Comparison of ENCODE assay signal across 18 cellular contexts in the genomic region with DNA sequence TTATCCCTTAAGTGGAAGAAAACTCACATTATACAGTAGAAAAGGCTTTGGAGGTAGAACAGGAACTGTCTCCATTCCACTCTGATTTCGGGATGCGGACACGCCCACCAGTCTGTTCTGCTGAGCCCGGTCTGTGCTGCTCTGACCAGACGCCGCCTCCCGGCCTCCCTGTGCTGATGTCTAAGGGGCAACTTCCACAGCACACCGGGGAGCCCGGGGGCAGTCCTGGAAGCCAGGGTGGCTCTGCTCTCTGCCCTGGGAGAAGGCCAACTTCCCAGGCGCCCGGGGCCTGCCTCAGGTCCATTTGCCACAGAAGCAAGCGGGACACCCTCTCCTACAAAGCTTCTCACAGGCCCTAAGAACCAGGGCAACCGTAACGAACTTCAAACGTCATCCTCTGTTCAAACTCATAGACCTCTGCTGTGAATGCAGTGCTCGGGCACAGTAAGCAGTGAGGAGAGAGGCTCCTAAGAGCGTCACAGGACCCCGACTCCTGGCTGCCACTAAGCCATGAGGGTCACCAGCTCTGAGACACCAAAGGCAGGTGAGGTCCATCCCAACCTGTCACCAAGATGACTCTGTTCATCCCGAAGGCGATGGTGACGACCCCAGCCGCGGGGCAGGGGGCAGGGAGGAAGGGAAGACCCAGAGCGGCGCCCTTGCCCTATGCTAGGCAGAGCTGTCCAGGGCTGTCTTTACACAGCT.
"Had no signal": no experiment of that assay in that cellular context is flagged by ENCODE, and none has a peak within 500 bp of the region (broad histone marks: within the 10 kb centered on the region; RNA-seq: fewer than 3 reads in every experiment).

No MANE protein-coding gene starts in this region.

- H3K36me3 Mint-ChIP-seq: activated naive CD4-positive, alpha-beta T cell treated with anti-CD3 and anti-CD28 coated beads, Interleukin-2, amount 50 U/mL, for 24 hours; type B pancreatic cell had no signal

- ATAC-seq: left lung; mucosa of descending colon; naive thymus-derived CD4-positive, alpha-beta T cell; stimulated activated memory B cell treated with anti-CD40 and anti-IgM and Interleukin-4, amounts not matched to agents 10 μg/mL and 1 μg/mL and 100 μg/mL, for 72 hours had no signal

- H3K9me3 ChIP-seq: adrenal gland, colonic mucosa, esophagus muscularis mucosa, left lung, mucosa of descending colon, neutrophil had no signal

- H3K4me3 Mint-ChIP-seq: activated naive CD4-positive, alpha-beta T cell treated with anti-CD3 and anti-CD28 coated beads, Interleukin-2, amount 50 U/mL, for 24 hours; activated T-cell treated with anti-CD3 and anti-CD28 coated beads, Interleukin-2, amount 50 U/mL, for 24 hours; memory B cell; stimulated activated memory B cell treated with anti-CD40 and anti-IgM and Interleukin-4, amounts not matched to agents 10 μg/mL and 1 μg/mL and 100 μg/mL, for 72 hours; type B pancreatic cell had no signal

- H3K27ac Mint-ChIP-seq: activated naive CD4-positive, alpha-beta T cell treated with anti-CD3 and anti-CD28 coated beads, Interleukin-2, amount 50 U/mL, for 24 hours; activated T-cell treated with anti-CD3 and anti-CD28 coated beads, Interleukin-2, amount 50 U/mL, for 24 hours; memory B cell; stimulated activated memory B cell treated with anti-CD40 and anti-IgM and Interleukin-4, amounts not matched to agents 10 μg/mL and 1 μg/mL and 100 μg/mL, for 72 hours; type B pancreatic cell had no signal

- H3K27ac ChIP-seq: adrenal gland, colonic mucosa, esophagus muscularis mucosa, left lung, neutrophil had no signal

- H3K4me3 ChIP-seq: adrenal gland, colonic mucosa, esophagus muscularis mucosa, left lung, mucosa of descending colon had no signal

- H3K27me3 Mint-ChIP-seq: activated naive CD4-positive, alpha-beta T cell treated with anti-CD3 and anti-CD28 coated beads, Interleukin-2, amount 50 U/mL, for 24 hours; activated T-cell treated with anti-CD3 and anti-CD28 coated beads, Interleukin-2, amount 50 U/mL, for 24 hours; memory B cell; naive thymus-derived CD4-positive, alpha-beta T cell; stimulated activated memory B cell treated with anti-CD40 and anti-IgM and Interleukin-4, amounts not matched to agents 10 μg/mL and 1 μg/mL and 100 μg/mL, for 72 hours; type B pancreatic cell had no signal

- H3K9me3 Mint-ChIP-seq: activated naive CD4-positive, alpha-beta T cell treated with anti-CD3 and anti-CD28 coated beads, Interleukin-2, amount 50 U/mL, for 24 hours; activated T-cell treated with anti-CD3 and anti-CD28 coated beads, Interleukin-2, amount 50 U/mL, for 24 hours; memory B cell; naive thymus-derived CD4-positive, alpha-beta T cell; stimulated activated memory B cell treated with anti-CD40 and anti-IgM and Interleukin-4, amounts not matched to agents 10 μg/mL and 1 μg/mL and 100 μg/mL, for 72 hours; type B pancreatic cell had no signal

- H3K27me3 ChIP-seq: adrenal gland, colonic mucosa, esophagus muscularis mucosa, left lung, neutrophil had no signal

- DNase-seq: activated CD4-positive, alpha-beta T cell treated with anti-CD3 and anti-CD28 coated beads for 1 hour; activated CD4-positive, alpha-beta T cell treated with anti-CD3 and anti-CD28 coated beads, Interleukin-2, amount 50 U/mL, for 4 hours; activated effector memory CD4-positive, alpha-beta T cell treated with anti-CD3 and anti-CD28 coated beads, Interleukin-2, amount 50 U/mL, for 16 hours; activated T-cell treated with anti-CD3 and anti-CD28 coated beads, Interleukin-2, amount 50 U/mL, for 24 hours; colonic mucosa; hippocampal formation; kidney; left lung; mucosa of descending colon; naive thymus-derived CD4-positive, alpha-beta T cell; retina had no signal

- H3K36me3 ChIP-seq: adrenal gland, colonic mucosa, left lung had no signal
